ENCODE assay signal across 10 cellular contexts in genomic region chr2:72893594-72894319, GRCh38. TPM values are rescaled to one million over a fixed set of nuclear protein-coding genes. Genes with fewer than 3 reads are reported as not detected.
DNase-seq lines count a peak whose midpoint lies in the region; ATAC-seq, FAIRE-seq and TF ChIP-seq lines count a peak whose summit lies in the region.
"Had no signal": no experiment of that assay in that cellular context is flagged by ENCODE, and none has a peak within 500 bp of the region (broad histone marks: within the 10 kb centered on the region; RNA-seq: fewer than 3 reads in every experiment).

No MANE protein-coding gene starts in this region.

- DNase-seq in NCI-H526 (lab: John Stamatoyannopoulos, UW) (peak; percentile 46 to 85), NCI-H526 treated with DMSO at 0.1 percent for 48 hours (lab: John Stamatoyannopoulos, UW) (no peak), HTR-8/SVneo (ENCODE audit: insufficient read length, low spot score) (peak; percentile 76), SK-N-MC (ENCODE audit: low read depth, low spot score) (peak; percentile 32), colonic mucosa (no peak), lung microvascular endothelial cell (ENCODE audit: low read depth in 2 of 2) (peak; percentile 77 to 83), DMS79 (lab: John Stamatoyannopoulos, UW) (no peak)

- peak; percentile 78 for ATAC-seq in GM21529 (IDR thresholded peaks at IDR 0.05; ENCODE audit: unreplicated experiment)

- no peaks in the 10 kb centered on the region for H3K27me3 ChIP-seq in colonic mucosa

- H3K9ac ChIP-seq in SK-N-MC (ENCODE audit: insufficient read length) = no peak overlapping the region
- H3K9ac ChIP-seq in colonic mucosa (ENCODE audit: low read depth in 2 of 2, low read length in 2 of 2) = no peak overlapping the region

- H3K9me3 ChIP-seq in SK-N-MC (ENCODE audit: low read depth, low read length) (no peaks in the 10 kb centered on the region), colonic mucosa (no peaks in the 10 kb centered on the region)

- peak; percentile 42 for FAIRE-seq in HTR-8/SVneo (lab: Jason Lieb, UNC)
- FAIRE-seq: G401.6 had no signal

- H3K36me3 ChIP-seq in SK-N-MC (ENCODE audit: insufficient read depth, low read length) (peaks cover 6% of the 10 kb centered on the region; the same call in 1 of the 2 replicates), colonic mucosa (no peaks in the 10 kb centered on the region)

- intact Hi-C loops in colonic mucosa (cut with DNase I) = loop anchor here (2.0 to 5.0 kb wide), 4 partner anchors 39 to 284 kb away; no protein-coding TSS in a partner anchor

- H3K4me3 ChIP-seq in SK-N-MC (no peak overlapping the region), colonic mucosa (no peak overlapping the region)

- peaks cover 15% of the 10 kb centered on the region for H3K4me1 ChIP-seq in colonic mucosa

- TF ChIP-seq CTCF in colonic mucosa (IDR thresholded peaks at IDR 0.05) = peak; percentile 36

- H3K27ac ChIP-seq in SK-N-MC (no peak overlapping the region), colonic mucosa (no peak overlapping the region)
- H3K27ac ChIP-seq: epithelial cell of prostate had no signal

RNA-seq across cellular contexts. Expression of gene SPR, which starts 6.5 kb away (rescaled TPM):
- total RNA-seq in colonic mucosa (100 to 1,000 TPM in 1 of 2 donors, 10 to 100 TPM in 1; 79.6 to 129 TPM), lung microvascular endothelial cell (37.7 and 51.6 TPM in 2 replicates)

RNA-seq across cellular contexts. Expression of gene EMX1, which starts 23.6 kb away (rescaled TPM):
- total RNA-seq in colonic mucosa (1 to 10 TPM; 1.1 to 2.0 TPM), lung microvascular endothelial cell (not detected in 2 replicates)

Comparison
In these comparisons a context has a peak if more than half of its experiments do, and no peak if none do; other contexts are left out.
1. DNase-seq: peak in NCI-H526 (2 of 2), HTR-8/SVneo (single experiment), SK-N-MC (single experiment) and lung microvascular endothelial cell (2 of 2); none in NCI-H526 treated with DMSO at 0.1 percent for 48 hours (single experiment), colonic mucosa (single experiment) and DMS79 (single experiment).